Comparison of ENCODE assay signal across 1 cellular context in the genomic region with DNA sequence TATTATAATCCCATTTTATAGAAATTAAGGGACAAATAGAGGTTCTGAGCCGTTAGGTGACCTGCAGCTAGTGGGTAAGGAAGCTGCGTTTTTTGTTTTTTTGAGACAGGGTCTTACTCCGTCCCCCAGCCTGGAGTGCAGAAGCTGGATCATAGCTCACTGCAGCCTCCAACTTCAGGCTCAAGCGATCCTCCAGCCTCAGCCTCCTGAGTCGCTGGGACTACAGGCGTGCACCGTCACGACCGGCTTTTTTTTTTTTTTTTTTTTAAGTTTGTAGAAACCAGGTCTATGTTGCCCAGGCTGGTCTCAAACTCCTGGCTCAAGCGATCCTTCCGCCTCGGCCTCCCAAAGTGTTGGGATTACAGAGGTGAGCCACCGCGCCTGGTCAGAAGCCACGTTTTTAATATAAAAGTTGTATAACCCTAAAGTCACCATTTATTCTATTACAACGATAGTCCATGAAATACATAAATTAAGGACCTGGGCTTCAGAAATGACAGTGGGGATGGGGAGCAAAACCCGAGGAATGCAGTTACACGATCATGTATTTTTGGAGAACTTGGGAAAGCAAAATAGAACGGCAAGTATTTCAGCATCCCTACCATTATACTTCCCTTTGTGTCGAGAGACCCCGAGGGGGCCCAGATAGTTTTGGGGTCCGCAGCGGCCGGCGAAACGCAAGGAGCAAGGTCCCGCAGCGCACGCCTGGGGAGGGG.
TF ChIP-seq lines count a peak whose summit lies in the region.

No MANE protein-coding gene starts in this region.

TF ChIP-seq in HepG2, 621 proteins besides CTCF, POLR2A, EP300 and RAD21:
- TF ChIP-seq, protein P1, sequence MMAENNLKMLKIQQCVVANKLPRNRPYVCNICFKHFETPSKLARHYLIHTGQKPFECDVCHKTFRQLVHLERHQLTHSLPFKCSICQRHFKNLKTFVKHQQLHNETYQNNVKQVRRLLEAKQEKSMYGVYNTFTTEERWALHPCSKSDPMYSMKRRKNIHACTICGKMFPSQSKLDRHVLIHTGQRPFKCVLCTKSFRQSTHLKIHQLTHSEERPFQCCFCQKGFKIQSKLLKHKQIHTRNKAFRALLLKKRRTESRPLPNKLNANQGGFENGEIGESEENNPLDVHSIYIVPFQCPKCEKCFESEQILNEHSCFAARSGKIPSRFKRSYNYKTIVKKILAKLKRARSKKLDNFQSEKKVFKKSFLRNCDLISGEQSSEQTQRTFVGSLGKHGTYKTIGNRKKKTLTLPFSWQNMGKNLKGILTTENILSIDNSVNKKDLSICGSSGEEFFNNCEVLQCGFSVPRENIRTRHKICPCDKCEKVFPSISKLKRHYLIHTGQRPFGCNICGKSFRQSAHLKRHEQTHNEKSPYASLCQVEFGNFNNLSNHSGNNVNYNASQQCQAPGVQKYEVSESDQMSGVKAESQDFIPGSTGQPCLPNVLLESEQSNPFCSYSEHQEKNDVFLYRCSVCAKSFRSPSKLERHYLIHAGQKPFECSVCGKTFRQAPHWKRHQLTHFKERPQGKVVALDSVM (CRISPR knock-in tag; IDR thresholded peaks at IDR 0.05), result peak; percentile 92
- TF ChIP-seq ZNF879 (CRISPR knock-in tag; IDR thresholded peaks at IDR 0.05) (no peak), ATF7 (IDR thresholded peaks at IDR 0.05) (no peak), ATF7 (CRISPR knock-in tag; IDR thresholded peaks at IDR 0.05) (no peak), GFI1 (CRISPR knock-in tag; IDR thresholded peaks at IDR 0.05; ENCODE audit: borderline replicate concordance) (no peak), ZNF430 (CRISPR knock-in tag; IDR thresholded peaks at IDR 0.05) (peak; percentile 1; the same call in 1 of the 2 replicates), SRSF1 (optimal IDR thresholded peaks at IDR 0.05; ENCODE audit: low read depth, low read length) (peak; percentile 1), ZNF224 (CRISPR knock-in tag; IDR thresholded peaks at IDR 0.05) (0 out of 2 replicates have a peak, but pooled peaks have one; percentile 43), ZNF629 (CRISPR knock-in tag; conservative IDR thresholded peaks at IDR 0.05) (0 out of 2 replicates have a peak, but pooled peaks have one; percentile 14), ZSCAN21 (CRISPR knock-in tag; IDR thresholded peaks at IDR 0.05; ENCODE audit: borderline replicate concordance) (no peak)
- TF ChIP-seq, protein P2, sequence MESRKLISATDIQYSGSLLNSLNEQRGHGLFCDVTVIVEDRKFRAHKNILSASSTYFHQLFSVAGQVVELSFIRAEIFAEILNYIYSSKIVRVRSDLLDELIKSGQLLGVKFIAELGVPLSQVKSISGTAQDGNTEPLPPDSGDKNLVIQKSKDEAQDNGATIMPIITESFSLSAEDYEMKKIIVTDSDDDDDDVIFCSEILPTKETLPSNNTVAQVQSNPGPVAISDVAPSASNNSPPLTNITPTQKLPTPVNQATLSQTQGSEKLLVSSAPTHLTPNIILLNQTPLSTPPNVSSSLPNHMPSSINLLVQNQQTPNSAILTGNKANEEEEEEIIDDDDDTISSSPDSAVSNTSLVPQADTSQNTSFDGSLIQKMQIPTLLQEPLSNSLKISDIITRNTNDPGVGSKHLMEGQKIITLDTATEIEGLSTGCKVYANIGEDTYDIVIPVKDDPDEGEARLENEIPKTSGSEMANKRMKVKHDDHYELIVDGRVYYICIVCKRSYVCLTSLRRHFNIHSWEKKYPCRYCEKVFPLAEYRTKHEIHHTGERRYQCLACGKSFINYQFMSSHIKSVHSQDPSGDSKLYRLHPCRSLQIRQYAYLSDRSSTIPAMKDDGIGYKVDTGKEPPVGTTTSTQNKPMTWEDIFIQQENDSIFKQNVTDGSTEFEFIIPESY (CRISPR knock-in tag; IDR thresholded peaks at IDR 0.05), result no peak
- TF ChIP-seq, protein P3, sequence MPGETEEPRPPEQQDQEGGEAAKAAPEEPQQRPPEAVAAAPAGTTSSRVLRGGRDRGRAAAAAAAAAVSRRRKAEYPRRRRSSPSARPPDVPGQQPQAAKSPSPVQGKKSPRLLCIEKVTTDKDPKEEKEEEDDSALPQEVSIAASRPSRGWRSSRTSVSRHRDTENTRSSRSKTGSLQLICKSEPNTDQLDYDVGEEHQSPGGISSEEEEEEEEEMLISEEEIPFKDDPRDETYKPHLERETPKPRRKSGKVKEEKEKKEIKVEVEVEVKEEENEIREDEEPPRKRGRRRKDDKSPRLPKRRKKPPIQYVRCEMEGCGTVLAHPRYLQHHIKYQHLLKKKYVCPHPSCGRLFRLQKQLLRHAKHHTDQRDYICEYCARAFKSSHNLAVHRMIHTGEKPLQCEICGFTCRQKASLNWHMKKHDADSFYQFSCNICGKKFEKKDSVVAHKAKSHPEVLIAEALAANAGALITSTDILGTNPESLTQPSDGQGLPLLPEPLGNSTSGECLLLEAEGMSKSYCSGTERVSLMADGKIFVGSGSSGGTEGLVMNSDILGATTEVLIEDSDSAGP (CRISPR knock-in tag; IDR thresholded peaks at IDR 0.05; ENCODE audit: borderline replicate concordance), result no peak
- TF ChIP-seq, protein P4, sequence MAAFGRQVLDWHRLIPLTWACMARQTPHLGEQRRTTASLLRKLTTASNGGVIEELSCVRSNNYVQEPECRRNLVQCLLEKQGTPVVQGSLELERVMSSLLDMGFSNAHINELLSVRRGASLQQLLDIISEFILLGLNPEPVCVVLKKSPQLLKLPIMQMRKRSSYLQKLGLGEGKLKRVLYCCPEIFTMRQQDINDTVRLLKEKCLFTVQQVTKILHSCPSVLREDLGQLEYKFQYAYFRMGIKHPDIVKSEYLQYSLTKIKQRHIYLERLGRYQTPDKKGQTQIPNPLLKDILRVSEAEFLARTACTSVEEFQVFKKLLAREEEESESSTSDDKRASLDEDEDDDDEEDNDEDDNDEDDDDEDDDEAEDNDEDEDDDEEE (CRISPR knock-in tag; IDR thresholded peaks at IDR 0.05), result no peak
TF ChIP-seq in HepG2: peak in this region for 5.
